7 cellular contexts compared by ENCODE assay signal in genomic region chr3:118692417-118692816, GRCh38.
"Had no signal": no experiment of that assay in that cellular context is flagged by ENCODE, and none has a peak within 500 bp of the region (broad histone marks: within the 10 kb centered on the region; RNA-seq: fewer than 3 reads in every experiment).

No MANE protein-coding gene starts in this region.

- DNase-seq: GM23248, GOT3, H7, H9, HCEC 1CT, HFFc6 had no signal

- FAIRE-seq: H1 had no signal
